8 cellular contexts compared by ENCODE assay signal in genomic region chr13:84896128-84896527, GRCh38.
A peak's percentile ranks its signal among the peaks of the same experiment; 100 is the strongest.
DNase-seq lines count a peak whose midpoint lies in the region; ATAC-seq lines count a peak whose summit lies in the region.

No MANE protein-coding gene starts in this region.

- no peak overlapping the region for H3K4me3 ChIP-seq in HAP-1

- no peak for ATAC-seq in activated CD8-positive, alpha-beta T cell treated with anti-CD3 and anti-CD28 coated beads, Interleukin-2, amount 10 ng/mL, durations not matched to agents 7 days and 5 days

- POLR2A ChIA-PET in activated CD8-positive, alpha-beta T cell treated with anti-CD3 and anti-CD28 coated beads, Interleukin-2, amount 10 ng/mL, durations not matched to agents 7 days and 5 days (lab: Charles Lee) = no interaction called here

- H3K4me1 Mint-ChIP-seq in activated CD8-positive, alpha-beta T cell treated with anti-CD3 and anti-CD28 coated beads, Interleukin-2, amount 10 ng/mL, durations not matched to agents 7 days and 5 days (ENCODE audit: low read depth) = no peaks in the 10 kb centered on the region

- H3K4me3 Mint-ChIP-seq in activated CD8-positive, alpha-beta T cell treated with anti-CD3 and anti-CD28 coated beads, Interleukin-2, amount 10 ng/mL, durations not matched to agents 7 days and 5 days = no peak overlapping the region

- no peaks in the 10 kb centered on the region for H3K36me3 ChIP-seq in HAP-1 (replicated peaks)

- H3K36me3 Mint-ChIP-seq in activated CD8-positive, alpha-beta T cell treated with anti-CD3 and anti-CD28 coated beads, Interleukin-2, amount 10 ng/mL, durations not matched to agents 7 days and 5 days (ENCODE audit: low read depth) = no peaks in the 10 kb centered on the region

- in situ Hi-C loops in HAP-1 (cut with MboI; ENCODE audit: low sequenced_read_pairs) = loop anchor here (10.0 kb wide), 1 partner anchor 909 kb away; no protein-coding TSS in a partner anchor

- H3K9me3 Mint-ChIP-seq in activated CD8-positive, alpha-beta T cell treated with anti-CD3 and anti-CD28 coated beads, Interleukin-2, amount 10 ng/mL, durations not matched to agents 7 days and 5 days (ENCODE audit: insufficient read depth) = no peaks in the 10 kb centered on the region

- CTCF ChIA-PET in activated CD8-positive, alpha-beta T cell treated with anti-CD3 and anti-CD28 coated beads, Interleukin-2, amount 10 ng/mL, durations not matched to agents 7 days and 5 days (lab: Charles Lee) = interaction anchor here (1.2 kb wide), 1 partner anchor 16 kb away, joined by 3 read pairs; no protein-coding TSS in a partner anchor

- DNase-seq in activated T-cell treated with anti-CD3 and anti-CD28 coated beads for 24 hours (ENCODE audit: low read depth) (peak; percentile 7), activated T-cell treated with anti-CD3 and anti-CD28 coated beads for 4 hours (no peak), HAP-1 (ENCODE audit: low spot score in 2 of 2) (peak; percentile 63 to 64), NCI-H2081 treated with DMSO at 0.1 percent for 48 hours (lab: John Stamatoyannopoulos, UW) (peak; percentile 40), glomerular visceral epithelial cell (ENCODE audit: extremely low spot score) (peak; percentile 54), smooth muscle cell of the brain vasculature (ENCODE audit: low read depth, low spot score) (peak; percentile 44), HuH-7 (ENCODE audit: low spot score) (no peak)
- peak; percentile 53 for DNase-seq in activated CD8-positive, alpha-beta T cell treated with anti-CD3 and anti-CD28 coated beads, Interleukin-2, amount 10 ng/mL, durations not matched to agents 7 days and 5 days

- H3K27me3 ChIP-seq in HAP-1 (ENCODE audit: low read depth) = no peaks in the 10 kb centered on the region

- H3K27me3 Mint-ChIP-seq in activated CD8-positive, alpha-beta T cell treated with anti-CD3 and anti-CD28 coated beads, Interleukin-2, amount 10 ng/mL, durations not matched to agents 7 days and 5 days (ENCODE audit: low read depth) = no peaks in the 10 kb centered on the region

- H3K27ac Mint-ChIP-seq in activated CD8-positive, alpha-beta T cell treated with anti-CD3 and anti-CD28 coated beads, Interleukin-2, amount 10 ng/mL, durations not matched to agents 7 days and 5 days = no peak overlapping the region

- no peaks in the 10 kb centered on the region for H3K4me1 ChIP-seq in HAP-1

- no peaks in the 10 kb centered on the region for H3K9me3 ChIP-seq in HAP-1

Comparison
In these comparisons a context has a peak if more than half of its experiments do, and no peak if none do; other contexts are left out.
1. DNase-seq: peak in activated T-cell treated with anti-CD3 and anti-CD28 coated beads for 24 hours (single experiment), HAP-1 (2 of 2), NCI-H2081 treated with DMSO at 0.1 percent for 48 hours (single experiment), activated CD8-positive, alpha-beta T cell treated with anti-CD3 and anti-CD28 coated beads, Interleukin-2, amount 10 ng/mL, durations not matched to agents 7 days and 5 days (single experiment), glomerular visceral epithelial cell (single experiment) and smooth muscle cell of the brain vasculature (single experiment); none in activated T-cell treated with anti-CD3 and anti-CD28 coated beads for 4 hours (single experiment) and HuH-7 (single experiment).